In genomic region chr2:168997113-168997512, GRCh38 we compare ENCODE assay signal across 1 cellular context.
TF ChIP-seq lines count a peak whose summit lies in the region.

No MANE protein-coding gene starts in this region.

TF ChIP-seq in SK-N-SH treated with all-trans-retinoic acid at 6 μM for 48 hours, 23 proteins besides CTCF, POLR2A, EP300 and RAD21 (continued from another document):
- TF ChIP-seq PATZ1 (CRISPR knock-in tag; IDR thresholded peaks at IDR 0.05; ENCODE audit: borderline replicate concordance): no peak
- TF ChIP-seq, protein P1, sequence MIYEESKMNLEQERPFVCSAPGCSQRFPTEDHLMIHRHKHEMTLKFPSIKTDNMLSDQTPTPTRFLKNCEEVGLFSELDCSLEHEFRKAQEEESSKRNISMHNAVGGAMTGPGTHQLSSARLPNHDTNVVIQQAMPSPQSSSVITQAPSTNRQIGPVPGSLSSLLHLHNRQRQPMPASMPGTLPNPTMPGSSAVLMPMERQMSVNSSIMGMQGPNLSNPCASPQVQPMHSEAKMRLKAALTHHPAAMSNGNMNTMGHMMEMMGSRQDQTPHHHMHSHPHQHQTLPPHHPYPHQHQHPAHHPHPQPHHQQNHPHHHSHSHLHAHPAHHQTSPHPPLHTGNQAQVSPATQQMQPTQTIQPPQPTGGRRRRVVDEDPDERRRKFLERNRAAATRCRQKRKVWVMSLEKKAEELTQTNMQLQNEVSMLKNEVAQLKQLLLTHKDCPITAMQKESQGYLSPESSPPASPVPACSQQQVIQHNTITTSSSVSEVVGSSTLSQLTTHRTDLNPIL (CRISPR knock-in tag; IDR thresholded peaks at IDR 0.05; ENCODE audit: low read depth): peak; percentile 49; the same call in 1 of the 2 replicates
- TF ChIP-seq POU6F1 (CRISPR knock-in tag; IDR thresholded peaks at IDR 0.05; ENCODE audit: borderline replicate concordance, low read depth): no peak
- TF ChIP-seq ZNF8 (CRISPR knock-in tag; IDR thresholded peaks at IDR 0.05): no peak
